Comparison of ENCODE assay signal across 15 cellular contexts in genomic region chr12:64099430-64099829, GRCh38.
A peak's percentile ranks its signal among the peaks of the same experiment; 100 is the strongest.
DNase-seq lines count a peak whose midpoint lies in the region; ATAC-seq, FAIRE-seq and TF ChIP-seq lines count a peak whose summit lies in the region.
"Had no signal": no experiment of that assay in that cellular context is flagged by ENCODE, and none has a peak within 500 bp of the region (broad histone marks: within the 10 kb centered on the region; RNA-seq: fewer than 3 reads in every experiment).

No MANE protein-coding gene starts in this region.

- H3K4me1 ChIP-seq in ACC112 (ENCODE audit: control insufficient read depth, insufficient read depth, low read length, unreplicated experiment) (peaks cover 77% of the 10 kb centered on the region), lung (ENCODE audit: control insufficient read depth in 2 of 2, insufficient read depth in 2 of 2, low read length in 2 of 2) (peaks cover 0 to 6% of the 10 kb centered on the region in 2 donors), HepG2 (ENCODE audit: insufficient read depth, low read length) (no peaks in the 10 kb centered on the region)

- TF ChIP-seq POLR2A in HepG2 (IDR thresholded peaks at IDR 0.05; ENCODE audit: insufficient read depth in 1 of 2, low read depth in 2 of 2, low read length in 2 of 2): no peak

- H3K36me3 ChIP-seq in ACC112 (ENCODE audit: insufficient read depth, low read length) (peaks cover 7% of the 10 kb centered on the region), lung (ENCODE audit: control insufficient read depth in 2 of 2, insufficient read depth in 2 of 2, low read length in 2 of 2) (peaks cover 2 to 3% of the 10 kb centered on the region in 2 donors), HepG2 (replicated peaks in 1 of 2; ENCODE audit: control insufficient read depth in 1 of 2, insufficient read depth in 2 of 2, low read length in 2 of 2) (peaks cover 0 to 8% of the 10 kb centered on the region in 2 experiments; a peak in 1 of 5 replicates)

- H3K4me1 Mint-ChIP-seq in chondrocyte (ENCODE audit: low read depth): peaks cover 38% of the 10 kb centered on the region

- H3K27me3 ChIP-seq in ACC112 (ENCODE audit: insufficient read depth, low read length) (no peaks in the 10 kb centered on the region), lung (ENCODE audit: control insufficient read depth, insufficient read depth) (no peaks in the 10 kb centered on the region), HepG2 (ENCODE audit: control insufficient read depth in 1 of 2, insufficient read depth in 2 of 2, low read length in 2 of 2) (no peaks in the 10 kb centered on the region)

- H3K4me3 ChIP-seq in ACC112 (ENCODE audit: low read depth, low read length) (peak overlapping the region; percentile 26; the same call in 1 of the 2 replicates), lung (no peak overlapping the region), HepG2 (replicated peaks in 1 of 3; ENCODE audit: insufficient read depth in 1 of 3, low read depth in 2 of 3, low read length in 3 of 3) (no peak overlapping the region)
- H3K4me3 ChIP-seq: skin epidermis had no signal

- no peak for TF ChIP-seq RAD21 in HepG2 (CRISPR knock-in tag; IDR thresholded peaks at IDR 0.05)

- H3K9ac ChIP-seq in HepG2 (ENCODE audit: insufficient read depth, low read depth, low read length): no peak overlapping the region

- H3K79me2 ChIP-seq in ACC112 (ENCODE audit: control insufficient read depth, insufficient read depth, low read length, unreplicated experiment) (no peaks in the 10 kb centered on the region), HepG2 (ENCODE audit: insufficient read depth, low read length) (no peaks in the 10 kb centered on the region)

- H3K4me3 Mint-ChIP-seq in chondrocyte (ENCODE audit: unreplicated experiment): no peak overlapping the region

- DNase-seq in HT1080 (ENCODE audit: low read depth) (peak; percentile 50), chondrocyte (ENCODE audit: low spot score) (no peak), lung (ENCODE audit: low spot score) (no peak), NCI-H748 (lab: John Stamatoyannopoulos, UW; ENCODE audit: unreplicated experiment) (no peak), posterior cingulate gyrus (no peak), HepG2 (ENCODE audit: low spot score) (no peak)
- DNase-seq: activated CD4-positive, alpha-beta T cell treated with anti-CD3 and anti-CD28 coated beads for 4 hours; AML-193; effector memory CD4-positive, alpha-beta T cell; left colon; NCI-H2171; stimulated activated CD8-positive, alpha-beta memory T cell treated with anti-CD3 and anti-CD28 coated beads, Interleukin-4, amount 100 ng/mL, for 48 hours had no signal

- CTCF ChIA-PET in HepG2 (lab: Yijun Ruan, JAX; ENCODE audit: low intra/inter-chr PET ratio, low total read pairs): no interaction called here

- TF ChIP-seq EP300 in HepG2 (IDR thresholded peaks at IDR 0.05; ENCODE audit: low read depth in 2 of 2, low read length in 2 of 2) (no peak), HepG2 (CRISPR knock-in tag; IDR thresholded peaks at IDR 0.05; ENCODE audit: borderline replicate concordance) (no peak)

- H3K9me3 ChIP-seq in lung (ENCODE audit: control insufficient read depth in 2 of 2, insufficient read depth in 1 of 2, low read length in 1 of 2) (no peaks in the 10 kb centered on the region), HepG2 (ENCODE audit: low read length) (no peaks in the 10 kb centered on the region)

- in situ Hi-C loops in HepG2 (cut with HindIII; ENCODE audit: extremely low pct_ligation_motif_present, low pct_unique_long_range_greater_than_20kb): no loop called here

- FAIRE-seq in HepG2 (lab: Jason Lieb, UNC): no peak

- H3K4me2 ChIP-seq in HepG2 (ENCODE audit: low read depth, low read length): no peak overlapping the region

- peaks cover 16% of the 10 kb centered on the region for H3K36me3 Mint-ChIP-seq in chondrocyte (ENCODE audit: low read depth)

- peak overlapping the region; percentile 8 for H3K27ac Mint-ChIP-seq in chondrocyte (ENCODE audit: unreplicated experiment)

- H3K27ac ChIP-seq in ACC112 (ENCODE audit: low read depth, low read length): peak overlapping the region; percentile 72
- no peak overlapping the region for H3K27ac ChIP-seq in lung (ENCODE audit: low read depth in 1 of 2, low read length in 1 of 2)
- no peak overlapping the region for H3K27ac ChIP-seq in HepG2 (ENCODE audit: extremely low read length, insufficient read depth, low read length)

- no peak for TF ChIP-seq CTCF in chondrocyte (IDR thresholded peaks at IDR 0.05)
- TF ChIP-seq CTCF in lung (IDR thresholded peaks at IDR 0.05; ENCODE audit: control extremely low read depth, extremely low read depth): no peak
- no peak for TF ChIP-seq CTCF in HepG2 (CRISPR knock-in tag; IDR thresholded peaks at IDR 0.05)

- no peaks in the 10 kb centered on the region for H3K27me3 Mint-ChIP-seq in chondrocyte (ENCODE audit: low read depth)

- intact Hi-C loops in posterior cingulate gyrus (cut with DNase I): no loop called here
- intact Hi-C loops in HepG2 (cut with micrococcal nuclease; ENCODE audit: unreplicated experiment): no loop called here

- no peaks in the 10 kb centered on the region for H4K20me1 ChIP-seq in HepG2 (ENCODE audit: insufficient read depth, low read length)

- peak; percentile 6 for ATAC-seq in lung (ENCODE audit: insufficient read depth, low FRiP score)
- ATAC-seq in HG03135 (IDR thresholded peaks at IDR 0.05; ENCODE audit: unreplicated experiment): no peak
- no peak for ATAC-seq in HepG2
- ATAC-seq: left colon had no signal

- H3K9me3 Mint-ChIP-seq in chondrocyte (ENCODE audit: low read depth): no peaks in the 10 kb centered on the region

- no peak overlapping the region for H2AFZ ChIP-seq in ACC112 (ENCODE audit: low read length, unreplicated experiment)
- no peak overlapping the region for H2AFZ ChIP-seq in HepG2 (ENCODE audit: low read length)

- BruUV-seq in HepG2 (replicated peaks; lab: Mats Ljungman, UMichigan): no TSS peak

- 77 to 86% methylated on average over 5 of the region's 5 CpGs for WGBS in lung, 2 donors
- 93% methylated on average over 5 of the region's 5 CpGs for WGBS in HepG2 (ENCODE audit: low lambda C conversion rate)

- POLR2A ChIA-PET in HepG2 (lab: Yijun Ruan, JAX): no interaction called here

TF ChIP-seq in HepG2, 621 proteins besides CTCF, POLR2A, EP300 and RAD21:
- no peak for TF ChIP-seq ZNF296 (CRISPR knock-in tag; conservative IDR thresholded peaks at IDR 0.05)
TF ChIP-seq in HepG2: peak in this region for 0.
